ENCODE assay signal across 16 cellular contexts in the genomic region with DNA sequence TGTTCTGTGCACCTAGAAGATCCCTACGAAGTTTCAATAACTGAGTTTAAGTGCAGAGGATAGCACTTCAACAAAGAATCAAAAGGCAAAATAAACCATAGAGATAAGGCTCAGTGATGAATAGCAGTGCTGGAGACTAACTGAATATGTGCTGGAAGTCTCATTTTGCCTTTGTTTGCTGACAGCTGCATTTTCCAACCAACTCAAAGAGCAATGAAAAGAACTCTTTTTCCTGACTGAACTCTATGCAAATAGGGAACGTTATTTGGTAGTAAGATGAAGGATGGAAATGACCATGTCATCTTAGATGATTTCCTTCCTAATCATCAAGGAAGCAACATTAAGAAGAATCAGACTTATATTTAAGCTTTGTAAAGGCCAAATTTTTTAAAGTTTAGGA. TPM values are rescaled to one million over a fixed set of nuclear protein-coding genes. Genes with fewer than 3 reads are reported as not detected.
A peak's percentile ranks its signal among the peaks of the same experiment; 100 is the strongest.
DNase-seq lines count a peak whose midpoint lies in the region; ATAC-seq lines count a peak whose summit lies in the region.
"Had no signal": no experiment of that assay in that cellular context is flagged by ENCODE, and none has a peak within 500 bp of the region (broad histone marks: within the 10 kb centered on the region; RNA-seq: fewer than 3 reads in every experiment).

No MANE protein-coding gene starts in this region.

- no peaks in the 10 kb centered on the region for H3K4me1 Mint-ChIP-seq in natural killer cell treated with Interleukin-12 subunit alpha and Interleukin-12 subunit beta and Interleukin-15 and Interleukin-18, amount 100 ng/mL, for 72 hours (ENCODE audit: low read depth in 2 of 2)
- H3K4me1 Mint-ChIP-seq: CD4-positive, alpha-beta memory T cell had no signal

- peak overlapping the region; percentile 27 for H3K4me3 ChIP-seq in neuron (ENCODE audit: low read length)
- H3K4me3 ChIP-seq: GM12878, GM23248 had no signal

- H3K36me3 ChIP-seq in neuron (ENCODE audit: insufficient read depth, low read length), result no peaks in the 10 kb centered on the region
- H3K36me3 ChIP-seq: BE2C had no signal

- DNase-seq in Ammon's horn (ENCODE audit: low spot score), result peak; percentile 22
- peak; percentile 45 for DNase-seq in NCI-H526 treated with DMSO at 0.1 percent for 48 hours (lab: John Stamatoyannopoulos, UW)
- DNase-seq in globus pallidus (ENCODE audit: low spot score), result peak; percentile 48
- no peak for DNase-seq in natural killer cell treated with Interleukin-12 subunit alpha and Interleukin-12 subunit beta and Interleukin-15 and Interleukin-18, amount 100 ng/mL, for 72 hours (ENCODE audit: low spot score)
- DNase-seq in SIG-M5 treated with dmso at 0.1 percent for 504 hours (lab: John Stamatoyannopoulos, UW; ENCODE audit: unreplicated experiment), result no peak
- DNase-seq in AG08396 (ENCODE audit: low spot score), result no peak
- DNase-seq in T-helper 2 cell, result no peak
- DNase-seq: 8988T; BE2C; CD4-positive, alpha-beta memory T cell; DMS79; GM23248 had no signal

- no peaks in the 10 kb centered on the region for H3K9me3 Mint-ChIP-seq in natural killer cell treated with Interleukin-12 subunit alpha and Interleukin-12 subunit beta and Interleukin-15 and Interleukin-18, amount 100 ng/mL, for 72 hours
- H3K9me3 Mint-ChIP-seq: CD4-positive, alpha-beta memory T cell had no signal

- no peak for ATAC-seq in natural killer cell treated with Interleukin-12 subunit alpha and Interleukin-12 subunit beta and Interleukin-15 and Interleukin-18, amount 100 ng/mL, for 72 hours
- ATAC-seq: GM12878, HCT116 had no signal

- H3K27me3 ChIP-seq in neuron (ENCODE audit: insufficient read depth, low read length), result no peaks in the 10 kb centered on the region

- H2AFZ ChIP-seq in neuron (ENCODE audit: low read depth, low read length), result peak overlapping the region; percentile 89

- H3K4me1 ChIP-seq in neuron (ENCODE audit: insufficient read depth, low read length), result peaks cover 36% of the 10 kb centered on the region
- H3K4me1 ChIP-seq: BE2C had no signal

- no peak overlapping the region for H3K4me3 Mint-ChIP-seq in natural killer cell treated with Interleukin-12 subunit alpha and Interleukin-12 subunit beta and Interleukin-15 and Interleukin-18, amount 100 ng/mL, for 72 hours
- H3K4me3 Mint-ChIP-seq: CD4-positive, alpha-beta memory T cell had no signal

- H3K27me3 Mint-ChIP-seq in natural killer cell treated with Interleukin-12 subunit alpha and Interleukin-12 subunit beta and Interleukin-15 and Interleukin-18, amount 100 ng/mL, for 72 hours, result peaks cover 12 to 16% of the 10 kb centered on the region in 2 donors

- no peaks in the 10 kb centered on the region for H3K9me3 ChIP-seq in neuron (ENCODE audit: low read length)
- H3K9me3 ChIP-seq: BE2C had no signal

- no peak overlapping the region for H3K27ac Mint-ChIP-seq in natural killer cell treated with Interleukin-12 subunit alpha and Interleukin-12 subunit beta and Interleukin-15 and Interleukin-18, amount 100 ng/mL, for 72 hours

- no peaks in the 10 kb centered on the region for H3K36me3 Mint-ChIP-seq in natural killer cell treated with Interleukin-12 subunit alpha and Interleukin-12 subunit beta and Interleukin-15 and Interleukin-18, amount 100 ng/mL, for 72 hours
- H3K36me3 Mint-ChIP-seq: CD4-positive, alpha-beta memory T cell had no signal

RNA-seq across cellular contexts. Expression of a gene that starts 32.8 kb away (rescaled TPM):
- total RNA-seq in natural killer cell treated with Interleukin-12 subunit alpha and Interleukin-12 subunit beta and Interleukin-15 and Interleukin-18, amount 100 ng/mL, for 72 hours, result not detected
- total RNA-seq: CD4-positive, alpha-beta memory T cell; G401; GM12878; GM23248 had no signal

RNA-seq across cellular contexts. Expression of a gene that starts 42.9 kb away (rescaled TPM):
- total RNA-seq in natural killer cell treated with Interleukin-12 subunit alpha and Interleukin-12 subunit beta and Interleukin-15 and Interleukin-18, amount 100 ng/mL, for 72 hours, result not detected
- total RNA-seq: CD4-positive, alpha-beta memory T cell; G401; GM12878; GM23248 had no signal

Comparison
In these comparisons a context has a peak if more than half of its experiments do, and no peak if none do; other contexts are left out.
1. DNase-seq: peak in Ammon's horn (single experiment), NCI-H526 treated with DMSO at 0.1 percent for 48 hours (single experiment) and globus pallidus (single experiment); none in natural killer cell treated with Interleukin-12 subunit alpha and Interleukin-12 subunit beta and Interleukin-15 and Interleukin-18, amount 100 ng/mL, for 72 hours (single experiment), SIG-M5 treated with dmso at 0.1 percent for 504 hours (single experiment), AG08396 (single experiment) and T-helper 2 cell (0 of 5).